In the genomic region with DNA sequence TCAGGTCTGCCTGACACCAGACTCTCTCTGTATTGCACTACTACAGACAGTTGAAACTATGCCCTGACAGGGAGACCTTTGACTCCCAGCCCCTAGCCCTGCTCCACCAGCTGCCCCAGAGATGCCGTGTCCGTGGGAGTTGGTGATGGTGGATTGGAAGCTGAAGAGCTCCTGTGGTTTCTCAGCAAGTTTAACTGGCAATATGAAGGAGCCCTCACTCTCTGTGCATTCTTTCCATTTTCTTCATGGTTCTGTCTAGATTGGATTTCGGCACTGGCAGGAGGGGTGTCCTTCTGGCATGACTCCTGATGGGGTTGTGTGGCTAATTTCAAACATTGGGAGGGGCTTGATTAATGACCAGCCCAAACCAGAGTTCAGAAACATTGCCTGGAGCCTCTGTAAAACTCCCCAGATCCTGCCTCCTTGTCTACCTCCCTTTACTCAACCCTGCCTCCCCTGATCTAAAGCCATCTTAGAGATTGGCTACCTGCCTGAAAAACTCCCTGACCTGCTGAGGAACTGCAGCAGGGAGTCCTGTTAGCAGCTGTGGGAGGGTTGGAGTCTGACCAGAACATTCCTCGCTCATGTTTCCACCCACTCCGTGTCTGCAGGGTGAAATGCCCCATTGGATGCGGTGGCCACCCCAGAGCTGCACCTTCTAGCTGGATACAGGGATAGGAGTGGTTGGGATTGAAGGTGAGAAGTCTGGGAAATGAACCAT, we compare ENCODE assay signal across 15 cellular contexts.
DNase-seq lines count a peak whose midpoint lies in the region; TF ChIP-seq lines count a peak whose summit lies in the region.
"Had no signal": no experiment of that assay in that cellular context is flagged by ENCODE, and none has a peak within 500 bp of the region (broad histone marks: within the 10 kb centered on the region; RNA-seq: fewer than 3 reads in every experiment).

No MANE protein-coding gene starts in this region.

- H3K9me3 ChIP-seq in suprapubic skin = no peaks in the 10 kb centered on the region
- H3K9me3 ChIP-seq: HAP-1 had no signal

- DNase-seq in COR-L47 (lab: John Stamatoyannopoulos, UW) (peak; percentile 24), NCI-H69 (lab: John Stamatoyannopoulos, UW) (peak; percentile 29), epithelial cell of proximal tubule (ENCODE audit: low read depth) (peak; percentile 16), nephron progenitor cell (no peak), globus pallidus (ENCODE audit: low spot score) (no peak), suprapubic skin (ENCODE audit: low spot score in 2 of 2) (no peak), NCI-H1436 (lab: John Stamatoyannopoulos, UW) (no peak), NCI-H1436 treated with DMSO at 0.1 percent for 48 hours (lab: John Stamatoyannopoulos, UW) (no peak)
- DNase-seq: activated CD4-positive, alpha-beta memory T cell treated with anti-CD3 and anti-CD28 coated beads for 36 hours; activated gamma-delta T cell; NCI-H2029; nucleus accumbens; OCI-M1 had no signal

- H3K36me3 Mint-ChIP-seq in nephron progenitor cell (ENCODE audit: low read depth) = no peaks in the 10 kb centered on the region
- H3K36me3 Mint-ChIP-seq: activated CD4-positive, alpha-beta memory T cell treated with anti-CD3 and anti-CD28 coated beads for 36 hours had no signal

- WGBS in suprapubic skin = 39% methylated on average over 6 of the region's 6 CpGs

- TF ChIP-seq CTCF in epithelial cell of proximal tubule (conservative IDR thresholded peaks at IDR 0.05; ENCODE audit: low read depth, low read length) (no peak), nephron progenitor cell (IDR thresholded peaks at IDR 0.05) (no peak), suprapubic skin (IDR thresholded peaks at IDR 0.05) (no peak)

- H3K4me1 Mint-ChIP-seq in nephron progenitor cell = peaks cover 37% of the 10 kb centered on the region
- H3K4me1 Mint-ChIP-seq: central memory CD8-positive, alpha-beta T cell had no signal

- H3K27ac ChIP-seq in suprapubic skin = no peak overlapping the region

- peaks cover 3% of the 10 kb centered on the region for H3K9me3 Mint-ChIP-seq in nephron progenitor cell
- H3K9me3 Mint-ChIP-seq: activated CD4-positive, alpha-beta memory T cell treated with anti-CD3 and anti-CD28 coated beads for 36 hours; central memory CD8-positive, alpha-beta T cell had no signal

- peak overlapping the region; percentile 68 for H3K27ac Mint-ChIP-seq in nephron progenitor cell
- H3K27ac Mint-ChIP-seq: activated CD4-positive, alpha-beta memory T cell treated with anti-CD3 and anti-CD28 coated beads for 36 hours had no signal

- peaks cover 16% of the 10 kb centered on the region for H3K27me3 ChIP-seq in suprapubic skin

- H3K36me3 ChIP-seq in suprapubic skin = no peaks in the 10 kb centered on the region
- H3K36me3 ChIP-seq: HAP-1 had no signal

- H3K27me3 Mint-ChIP-seq in nephron progenitor cell (ENCODE audit: low read depth, poor library complexity) = no peaks in the 10 kb centered on the region

- no peak for TF ChIP-seq POLR2A in suprapubic skin (IDR thresholded peaks at IDR 0.05)

- H3K4me1 ChIP-seq in suprapubic skin = peaks cover 11% of the 10 kb centered on the region

- H3K4me3 Mint-ChIP-seq in nephron progenitor cell = no peak overlapping the region
- H3K4me3 Mint-ChIP-seq: activated CD4-positive, alpha-beta memory T cell treated with anti-CD3 and anti-CD28 coated beads for 36 hours; central memory CD8-positive, alpha-beta T cell had no signal

- H3K4me3 ChIP-seq in epithelial cell of proximal tubule (ENCODE audit: low read depth, low read length) (no peak overlapping the region), suprapubic skin (no peak overlapping the region)
- H3K4me3 ChIP-seq: HAP-1 had no signal

- no peak for TF ChIP-seq EP300 in suprapubic skin (IDR thresholded peaks at IDR 0.05)

Comparison
In these comparisons a context has a peak if more than half of its experiments do, and no peak if none do; other contexts are left out.
1. DNase-seq: peak in COR-L47 (single experiment), NCI-H69 (single experiment) and epithelial cell of proximal tubule (single experiment); none in nephron progenitor cell (single experiment), globus pallidus (single experiment), suprapubic skin (0 of 2), NCI-H1436 (single experiment) and NCI-H1436 treated with DMSO at 0.1 percent for 48 hours (single experiment).